ENCODE assay signal across 1 cellular context in the genomic region with DNA sequence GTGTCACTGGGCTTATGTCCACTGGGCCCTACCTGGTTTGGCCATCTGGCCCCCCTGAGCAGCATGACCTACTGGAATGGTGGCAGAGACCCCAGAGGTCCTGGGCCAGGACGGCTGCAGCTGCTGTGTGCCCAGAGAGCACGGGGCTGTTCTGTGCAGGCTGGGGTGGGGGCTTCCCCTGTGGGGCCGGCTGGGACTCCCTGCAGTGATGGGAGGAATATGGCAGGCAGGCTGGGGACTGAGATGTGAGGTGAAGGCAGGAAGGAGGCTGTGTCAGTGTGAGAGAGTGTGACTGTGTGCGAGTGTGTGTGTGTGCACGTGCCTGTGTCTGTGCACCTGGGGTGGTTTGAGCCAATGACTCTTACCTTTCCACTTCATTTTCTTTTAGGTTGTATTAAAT. TPM values are rescaled to one million over a fixed set of nuclear protein-coding genes. Genes with fewer than 3 reads are reported as not detected.
"Had no signal": no experiment of that assay in that cellular context is flagged by ENCODE, and none has a peak within 500 bp of the region (broad histone marks: within the 10 kb centered on the region; RNA-seq: fewer than 3 reads in every experiment).

No MANE protein-coding gene starts in this region.

RNA-seq across cellular contexts. Expression of a gene that starts 29.0 kb away (rescaled TPM):
- polyA plus RNA-seq: IgD-negative memory B cell had no signal

RNA-seq across cellular contexts. Expression of a gene that starts 37.2 kb away (rescaled TPM):
- polyA plus RNA-seq: IgD-negative memory B cell had no signal
